ENCODE assay signal across 18 cellular contexts in genomic region chr16:82888616-82889015, GRCh38.
DNase-seq lines count a peak whose midpoint lies in the region; TF ChIP-seq lines count a peak whose summit lies in the region.
"Had no signal": no experiment of that assay in that cellular context is flagged by ENCODE, and none has a peak within 500 bp of the region (broad histone marks: within the 10 kb centered on the region; RNA-seq: fewer than 3 reads in every experiment).

No MANE protein-coding gene starts in this region.

- H3K9me3 ChIP-seq in smooth muscle cell (replicated peaks; ENCODE audit: low read depth) (no peaks in the 10 kb centered on the region), left ventricle myocardium inferior (replicated peaks) (no peaks in the 10 kb centered on the region)
- H3K9me3 ChIP-seq in effector memory CD4-positive, alpha-beta T cell (ENCODE audit: control insufficient read depth, low read length) = no peaks in the 10 kb centered on the region

- DNase-seq in DMS 273 (lab: John Stamatoyannopoulos, UW; ENCODE audit: unreplicated experiment) (peak; percentile 3), DMS 273 treated with DMSO at 0.1 percent for 48 hours (lab: John Stamatoyannopoulos, UW) (no peak), amniotic epithelial cell (ENCODE audit: low read depth) (peak; percentile 79), foreskin melanocyte (peak; percentile 29), smooth muscle cell (lab: John Stamatoyannopoulos, UW; ENCODE audit: unreplicated experiment) (no peak), left ventricle myocardium inferior (no peak), amygdala (lab: John Stamatoyannopoulos, UW) (no peak)
- no peak for DNase-seq in effector memory CD4-positive, alpha-beta T cell
- DNase-seq: activated CD8-positive, alpha-beta memory T cell treated with anti-CD3 and anti-CD28 coated beads, Interleukin-2, amount 50 U/mL, for 4 hours; activated naive CD8-positive, alpha-beta T cell treated with anti-CD3 and anti-CD28 coated beads, Interleukin-2, amount 10 ng/mL, durations not matched to agents 7 days and 5 days; Calu3; cortex of kidney; kidney; naive thymus-derived CD4-positive, alpha-beta T cell; NCI-H2029 had no signal

- no peaks in the 10 kb centered on the region for H4K20me1 ChIP-seq in smooth muscle cell (ENCODE audit: low read depth)

- H3K27me3 ChIP-seq in smooth muscle cell (ENCODE audit: low read depth) (no peaks in the 10 kb centered on the region), left ventricle myocardium inferior (ENCODE audit: low read depth) (no peaks in the 10 kb centered on the region)
- H3K27me3 ChIP-seq in effector memory CD4-positive, alpha-beta T cell (replicated peaks; ENCODE audit: control insufficient read depth, insufficient read depth, low read length, poor library complexity, severe bottlenecking) = no peaks in the 10 kb centered on the region

- WGBS in smooth muscle cell (ENCODE audit: low lambda C conversion rate) = 17% methylated on average over 4 of the region's 4 CpGs

- no peak for TF ChIP-seq CTCF in smooth muscle cell (IDR thresholded peaks at IDR 0.05; ENCODE audit: borderline replicate concordance, insufficient read depth, poor library complexity, severe bottlenecking)
- no peak for TF ChIP-seq CTCF in left ventricle myocardium inferior (IDR thresholded peaks at IDR 0.05; ENCODE audit: borderline replicate concordance)

- H3K4me1 ChIP-seq in smooth muscle cell (ENCODE audit: low read depth) (no peaks in the 10 kb centered on the region), left ventricle myocardium inferior (peaks cover 38% of the 10 kb centered on the region)
- no peaks in the 10 kb centered on the region for H3K4me1 ChIP-seq in effector memory CD4-positive, alpha-beta T cell (ENCODE audit: control insufficient read depth, insufficient read depth, low read length, poor library complexity, severe bottlenecking)

- peak overlapping the region; percentile 19 for H3K4me3 ChIP-seq in smooth muscle cell
- H3K4me3 ChIP-seq in left ventricle myocardium inferior = no peak overlapping the region
- H3K4me3 ChIP-seq in effector memory CD4-positive, alpha-beta T cell (ENCODE audit: insufficient read depth, low read depth, low read length, poor library complexity, severe bottlenecking) = no peak overlapping the region

- no peak overlapping the region for H3K27ac ChIP-seq in smooth muscle cell (ENCODE audit: low read depth)
- H3K27ac ChIP-seq in left ventricle myocardium inferior (replicated peaks) = no peak overlapping the region
- no peak overlapping the region for H3K27ac ChIP-seq in effector memory CD4-positive, alpha-beta T cell (ENCODE audit: insufficient read depth, low read length, poor library complexity, severe bottlenecking)
- H3K27ac ChIP-seq: 22Rv1, KMS-11, VCaP had no signal

- no peak overlapping the region for H3K9ac ChIP-seq in smooth muscle cell (ENCODE audit: low read depth)
- H3K9ac ChIP-seq: KMS-11 had no signal

- H3F3A ChIP-seq in smooth muscle cell (ENCODE audit: low read depth) = no peaks in the 10 kb centered on the region

- H3K36me3 ChIP-seq in smooth muscle cell (ENCODE audit: low read depth) (no peaks in the 10 kb centered on the region), left ventricle myocardium inferior (no peaks in the 10 kb centered on the region)
- no peaks in the 10 kb centered on the region for H3K36me3 ChIP-seq in effector memory CD4-positive, alpha-beta T cell (ENCODE audit: control insufficient read depth, insufficient read depth, low read length)

- H2AFZ ChIP-seq in smooth muscle cell (ENCODE audit: low read depth) = no peak overlapping the region

- peak overlapping the region; percentile 65 for H3K4me2 ChIP-seq in smooth muscle cell
- H3K4me2 ChIP-seq: KMS-11 had no signal

- intact Hi-C loops in left ventricle myocardium inferior (cut with micrococcal nuclease) = no loop called here

- no peaks in the 10 kb centered on the region for H3K79me2 ChIP-seq in smooth muscle cell (ENCODE audit: low read depth)

Comparison
In these comparisons a context has a peak if more than half of its experiments do, and no peak if none do; other contexts are left out.
1. DNase-seq: peak in DMS 273 (single experiment), amniotic epithelial cell (single experiment) and foreskin melanocyte (single experiment); none in DMS 273 treated with DMSO at 0.1 percent for 48 hours (single experiment), smooth muscle cell (single experiment), left ventricle myocardium inferior (single experiment), effector memory CD4-positive, alpha-beta T cell (0 of 3) and amygdala (0 of 56).